24 cellular contexts compared by ENCODE assay signal in genomic region chr10:77147871-77148270, GRCh38.
"Had no signal": no experiment of that assay in that cellular context is flagged by ENCODE, and none has a peak within 500 bp of the region (broad histone marks: within the 10 kb centered on the region; RNA-seq: fewer than 3 reads in every experiment).

No MANE protein-coding gene starts in this region.

- H3K27me3 ChIP-seq: hepatocyte, right atrium auricular region, right lobe of liver, stomach, transverse colon, upper lobe of left lung, vagina had no signal

- H3K27ac ChIP-seq: heart right ventricle, hepatocyte, left ventricle myocardium inferior, parathyroid adenoma, right atrium auricular region, right lobe of liver, stomach, transverse colon, upper lobe of left lung, vagina had no signal

- H3K4me1 ChIP-seq: heart right ventricle, left ventricle myocardium inferior, parathyroid adenoma, right atrium auricular region, right lobe of liver, transverse colon, upper lobe of left lung, vagina had no signal

- H3K36me3 ChIP-seq: heart right ventricle, left ventricle myocardium inferior, right atrium auricular region, right lobe of liver, stomach, transverse colon, upper lobe of left lung, vagina had no signal

- H3K36me3 Mint-ChIP-seq: mesothelial cell of epicardium; naive thymus-derived CD4-positive, alpha-beta T cell; natural killer cell treated with Interleukin-12 subunit alpha and Interleukin-12 subunit beta and Interleukin-15 and Interleukin-18, amount 100 ng/mL, for 72 hours; stimulated activated naive B cell treated with anti-CD40 and anti-IgM and Interleukin-4, amounts not matched to agents 10 μg/mL and 1 μg/mL and 100 μg/mL, for 72 hours had no signal

- H3K4me3 ChIP-seq: heart right ventricle, hepatocyte, left ventricle myocardium inferior, lung, right atrium auricular region, right lobe of liver, smooth muscle cell, stomach, transverse colon, upper lobe of left lung, vagina had no signal

- DNase-seq: heart right ventricle; islet precursor cell; left ventricle myocardium inferior; mesendoderm; naive thymus-derived CD4-positive, alpha-beta T cell; nucleus accumbens; right lobe of liver; stimulated activated CD4-positive, alpha-beta T cell treated with anti-CD3 and anti-CD28 coated beads, Interleukin-1b, Interleukin-23, amount 100 ng/mL, for 48 hours; stimulated activated CD4-positive, alpha-beta T cell treated with anti-CD3 and anti-CD28 coated beads, Interleukin-2, amount 100 ng/mL, for 48 hours; stimulated activated CD4-positive, alpha-beta T cell treated with anti-CD3 and anti-CD28 coated beads, Interleukin-4, amount 100 ng/mL, for 4 hours; stimulated activated CD8-positive, alpha-beta memory T cell treated with anti-CD3 and anti-CD28 coated beads, Interleukin-4, amount 100 ng/mL, for 48 hours; stimulated activated naive B cell treated with anti-CD40 and anti-IgM and Interleukin-4, amounts not matched to agents 10 μg/mL and 1 μg/mL and 100 μg/mL, for 72 hours; stimulated activated naive CD8-positive, alpha-beta T cell treated with anti-CD3 and anti-CD28 coated beads, Interleukin-15, Interleukin-2, amounts not matched to agents 100 U/mL and 50 U/mL, for 24 hours; stomach; transverse colon; upper lobe of left lung had no signal

- ATAC-seq: heart right ventricle; naive thymus-derived CD4-positive, alpha-beta T cell; right lobe of liver; stimulated activated naive B cell treated with anti-CD40 and anti-IgM and Interleukin-4, amounts not matched to agents 10 μg/mL and 1 μg/mL and 100 μg/mL, for 72 hours; stimulated activated naive CD8-positive, alpha-beta T cell treated with anti-CD3 and anti-CD28 coated beads, Interleukin-15, Interleukin-2, amounts not matched to agents 100 U/mL and 50 U/mL, for 24 hours had no signal

- H3K9me3 ChIP-seq: heart right ventricle, left ventricle myocardium inferior, right atrium auricular region, right lobe of liver, stomach, transverse colon, upper lobe of left lung, vagina had no signal

- H3K27ac Mint-ChIP-seq: mesothelial cell of epicardium; naive thymus-derived CD4-positive, alpha-beta T cell; natural killer cell treated with Interleukin-12 subunit alpha and Interleukin-12 subunit beta and Interleukin-15 and Interleukin-18, amount 100 ng/mL, for 72 hours; stimulated activated naive B cell treated with anti-CD40 and anti-IgM and Interleukin-4, amounts not matched to agents 10 μg/mL and 1 μg/mL and 100 μg/mL, for 72 hours had no signal

- H3K9me3 Mint-ChIP-seq: natural killer cell treated with Interleukin-12 subunit alpha and Interleukin-12 subunit beta and Interleukin-15 and Interleukin-18, amount 100 ng/mL, for 72 hours; stimulated activated naive B cell treated with anti-CD40 and anti-IgM and Interleukin-4, amounts not matched to agents 10 μg/mL and 1 μg/mL and 100 μg/mL, for 72 hours had no signal
